In the genomic region with DNA sequence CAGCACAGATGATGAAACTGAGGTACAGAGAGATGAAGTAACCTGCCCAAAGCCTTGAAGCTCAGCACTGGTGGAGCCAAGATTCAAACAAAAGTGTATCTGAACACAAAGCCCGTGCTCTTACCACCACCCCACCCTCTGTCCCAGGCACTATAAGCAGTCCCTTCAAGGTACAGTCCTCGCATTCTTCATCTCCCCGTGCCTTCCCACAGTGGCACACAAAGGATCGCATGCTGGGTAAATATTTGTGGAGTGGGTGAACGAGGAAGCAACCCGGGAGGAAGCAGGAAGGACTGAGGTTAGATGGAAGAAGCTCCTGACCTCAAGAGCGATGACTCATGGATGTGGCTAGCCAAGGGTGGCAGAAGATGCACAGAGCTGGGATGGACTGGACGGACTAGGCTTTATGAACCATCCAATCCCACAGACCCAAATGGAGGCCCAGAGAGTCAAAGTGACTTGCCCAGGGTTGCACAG, we compare ENCODE assay signal across 9 cellular contexts. TPM values are rescaled to one million over a fixed set of nuclear protein-coding genes. Genes with fewer than 3 reads are reported as not detected.
DNase-seq lines count a peak whose midpoint lies in the region; ATAC-seq and TF ChIP-seq lines count a peak whose summit lies in the region.
"Had no signal": no experiment of that assay in that cellular context is flagged by ENCODE, and none has a peak within 500 bp of the region (broad histone marks: within the 10 kb centered on the region; RNA-seq: fewer than 3 reads in every experiment).

No MANE protein-coding gene starts in this region.

- H3K36me3 ChIP-seq in Panc1 (ENCODE audit: control insufficient read depth, insufficient read depth, low read length): no peaks in the 10 kb centered on the region

- DNase-seq in activated CD4-positive, alpha-beta T cell treated with anti-CD3 and anti-CD28 coated beads, Interleukin-2, amount 10 ng/mL, durations not matched to agents 24 days and 14 days: peak; percentile 60
- no peak for DNase-seq in activated CD4-positive, alpha-beta T cell treated with anti-CD3 and anti-CD28 coated beads, Interleukin-2, amount 50 U/mL, for 4 hours
- DNase-seq in Panc1 (ENCODE audit: low read depth, low spot score) (no peak), choroid plexus epithelial cell (ENCODE audit: low read depth) (peak; percentile 57), NCI-H2227 treated with DMSO at 0.1 percent for 48 hours (lab: John Stamatoyannopoulos, UW) (no peak)
- DNase-seq in stimulated activated effector memory CD8-positive, alpha-beta T cell treated with anti-CD3 and anti-CD28 coated beads, Interleukin-12 subunit alpha, Interleukin-12 subunit beta, amount 100 ng/mL, for 72 hours (ENCODE audit: low spot score in 2 of 2): no peak

- BruUV-seq in Panc1 (replicated peaks; lab: Mats Ljungman, UMichigan): no TSS peak

- H3K36me3 Mint-ChIP-seq in activated CD4-positive, alpha-beta T cell treated with anti-CD3 and anti-CD28 coated beads, Interleukin-2, amount 10 ng/mL, durations not matched to agents 24 days and 14 days (ENCODE audit: low read depth): no peaks in the 10 kb centered on the region
- peaks cover 6% of the 10 kb centered on the region for H3K36me3 Mint-ChIP-seq in stimulated activated effector memory CD8-positive, alpha-beta T cell treated with anti-CD3 and anti-CD28 coated beads, Interleukin-12 subunit alpha, Interleukin-12 subunit beta, amount 100 ng/mL, for 72 hours

- ATAC-seq in Panc1: peak; percentile 20; the same call in 1 of the 2 replicates
- ATAC-seq in stimulated activated effector memory CD8-positive, alpha-beta T cell treated with anti-CD3 and anti-CD28 coated beads, Interleukin-12 subunit alpha, Interleukin-12 subunit beta, amount 100 ng/mL, for 72 hours: peak; percentile 55
- ATAC-seq in GM19467 (IDR thresholded peaks at IDR 0.05; ENCODE audit: unreplicated experiment): no peak
- no peak for ATAC-seq in GM19328 (IDR thresholded peaks at IDR 0.05; ENCODE audit: unreplicated experiment)

- intact Hi-C loops in activated CD4-positive, alpha-beta T cell treated with anti-CD3 and anti-CD28 coated beads, Interleukin-2, amount 10 ng/mL, durations not matched to agents 24 days and 14 days (cut with micrococcal nuclease): no loop called here
- intact Hi-C loops in Panc1 (cut with micrococcal nuclease; ENCODE audit: unreplicated experiment): no loop called here

- H3K9me3 Mint-ChIP-seq in activated CD4-positive, alpha-beta T cell treated with anti-CD3 and anti-CD28 coated beads, Interleukin-2, amount 10 ng/mL, durations not matched to agents 24 days and 14 days: no peaks in the 10 kb centered on the region
- H3K9me3 Mint-ChIP-seq in stimulated activated effector memory CD8-positive, alpha-beta T cell treated with anti-CD3 and anti-CD28 coated beads, Interleukin-12 subunit alpha, Interleukin-12 subunit beta, amount 100 ng/mL, for 72 hours: no peaks in the 10 kb centered on the region

- H3K27me3 Mint-ChIP-seq in activated CD4-positive, alpha-beta T cell treated with anti-CD3 and anti-CD28 coated beads, Interleukin-2, amount 10 ng/mL, durations not matched to agents 24 days and 14 days: peaks cover 13% of the 10 kb centered on the region

- in situ Hi-C loops in Panc1 (cut with HindIII; ENCODE audit: low pct_unique_long_range_greater_than_20kb, low sequenced_read_pairs): no loop called here

- no peak overlapping the region for H3K4me3 ChIP-seq in Panc1 (ENCODE audit: low read depth in 2 of 2, low read length in 2 of 2)
- no peak overlapping the region for H3K4me3 ChIP-seq in choroid plexus epithelial cell (ENCODE audit: low read depth, low read length)

- peaks cover 14% of the 10 kb centered on the region for H3K4me1 ChIP-seq in Panc1 (ENCODE audit: control insufficient read depth, insufficient read depth, low read length)

- POLR2A ChIA-PET in Panc1 (lab: Charles Lee): no interaction called here

- H3K4me1 Mint-ChIP-seq in activated CD4-positive, alpha-beta T cell treated with anti-CD3 and anti-CD28 coated beads, Interleukin-2, amount 10 ng/mL, durations not matched to agents 24 days and 14 days: peaks cover 29% of the 10 kb centered on the region
- H3K4me1 Mint-ChIP-seq in stimulated activated effector memory CD8-positive, alpha-beta T cell treated with anti-CD3 and anti-CD28 coated beads, Interleukin-12 subunit alpha, Interleukin-12 subunit beta, amount 100 ng/mL, for 72 hours: peaks cover 42% of the 10 kb centered on the region

- CTCF ChIA-PET in Panc1 (lab: Charles Lee): interaction anchor here (0.6 to 0.7 kb wide), 2 partner anchors 69 to 101 kb away, joined by 3 to 7 read pairs; no protein-coding TSS in a partner anchor

- H3K27me3 ChIP-seq in Panc1 (ENCODE audit: control insufficient read depth, insufficient read depth, low read length): no peaks in the 10 kb centered on the region

- peak overlapping the region; percentile 72 for H3K4me3 Mint-ChIP-seq in activated CD4-positive, alpha-beta T cell treated with anti-CD3 and anti-CD28 coated beads, Interleukin-2, amount 10 ng/mL, durations not matched to agents 24 days and 14 days
- peak overlapping the region; percentile 53 for H3K4me3 Mint-ChIP-seq in stimulated activated effector memory CD8-positive, alpha-beta T cell treated with anti-CD3 and anti-CD28 coated beads, Interleukin-12 subunit alpha, Interleukin-12 subunit beta, amount 100 ng/mL, for 72 hours
- H3K4me3 Mint-ChIP-seq: nephron had no signal

- no peaks in the 10 kb centered on the region for H3K9me3 ChIP-seq in Panc1 (ENCODE audit: control insufficient read depth, insufficient read depth, low read depth, low read length)

- H3K27ac ChIP-seq in Panc1 (ENCODE audit: low read length): no peak overlapping the region

- TF ChIP-seq CTCF in Panc1 (IDR thresholded peaks at IDR 0.05): no peak
- TF ChIP-seq CTCF in choroid plexus epithelial cell (conservative IDR thresholded peaks at IDR 0.05; ENCODE audit: low read depth, low read length): no peak

- H3K27ac Mint-ChIP-seq in activated CD4-positive, alpha-beta T cell treated with anti-CD3 and anti-CD28 coated beads, Interleukin-2, amount 10 ng/mL, durations not matched to agents 24 days and 14 days: peak overlapping the region; percentile 63
- H3K27ac Mint-ChIP-seq in stimulated activated effector memory CD8-positive, alpha-beta T cell treated with anti-CD3 and anti-CD28 coated beads, Interleukin-12 subunit alpha, Interleukin-12 subunit beta, amount 100 ng/mL, for 72 hours: peak overlapping the region; percentile 43
- H3K27ac Mint-ChIP-seq: nephron had no signal

RNA-seq across cellular contexts. Expression of a gene that starts 18.4 kb away (rescaled TPM):
- total RNA-seq in activated CD4-positive, alpha-beta T cell treated with anti-CD3 and anti-CD28 coated beads, Interleukin-2, amount 10 ng/mL, durations not matched to agents 24 days and 14 days: 0.37 and 0.64 TPM in 2 replicates
- 38.8 TPM for total RNA-seq in Panc1 (2021; ENCODE audit: unreplicated experiment)
- 50.7 TPM for polyA plus RNA-seq in Panc1 (2012; ENCODE audit: insufficient read length)

RNA-seq across cellular contexts. Expression of a gene that starts 37.9 kb away (rescaled TPM):
- total RNA-seq in activated CD4-positive, alpha-beta T cell treated with anti-CD3 and anti-CD28 coated beads, Interleukin-2, amount 10 ng/mL, durations not matched to agents 24 days and 14 days: 112 and 119 TPM in 2 replicates
- total RNA-seq in Panc1 (2021; ENCODE audit: unreplicated experiment): 104 TPM
- polyA plus RNA-seq in Panc1 (2012; ENCODE audit: insufficient read length): 71.8 TPM

Comparison
In these comparisons a context has a peak if more than half of its experiments do, and no peak if none do; other contexts are left out.
1. DNase-seq: peak in activated CD4-positive, alpha-beta T cell treated with anti-CD3 and anti-CD28 coated beads, Interleukin-2, amount 10 ng/mL, durations not matched to agents 24 days and 14 days (single experiment) and choroid plexus epithelial cell (single experiment); none in activated CD4-positive, alpha-beta T cell treated with anti-CD3 and anti-CD28 coated beads, Interleukin-2, amount 50 U/mL, for 4 hours (0 of 2), Panc1 (single experiment), stimulated activated effector memory CD8-positive, alpha-beta T cell treated with anti-CD3 and anti-CD28 coated beads, Interleukin-12 subunit alpha, Interleukin-12 subunit beta, amount 100 ng/mL, for 72 hours (0 of 2) and NCI-H2227 treated with DMSO at 0.1 percent for 48 hours (single experiment).
2. ATAC-seq: peak in Panc1 (single experiment) and stimulated activated effector memory CD8-positive, alpha-beta T cell treated with anti-CD3 and anti-CD28 coated beads, Interleukin-12 subunit alpha, Interleukin-12 subunit beta, amount 100 ng/mL, for 72 hours (single experiment); none in GM19467 (single experiment) and GM19328 (single experiment).
3. RNA of a gene that starts 18.4 kb away (total RNA-seq): 38.8 TPM in Panc1 (single experiment); 0.37 to 0.64 TPM in activated CD4-positive, alpha-beta T cell treated with anti-CD3 and anti-CD28 coated beads, Interleukin-2, amount 10 ng/mL, durations not matched to agents 24 days and 14 days; every median in the first group is over 10 times any median in the second.